14 cellular contexts compared by ENCODE assay signal in genomic region chr2:241116606-241117560, GRCh38. TPM values are rescaled to one million over a fixed set of nuclear protein-coding genes. Genes with fewer than 3 reads are reported as not detected.
DNase-seq lines count a peak whose midpoint lies in the region; ATAC-seq and TF ChIP-seq lines count a peak whose summit lies in the region.
"Had no signal": no experiment of that assay in that cellular context is flagged by ENCODE, and none has a peak within 500 bp of the region (broad histone marks: within the 10 kb centered on the region; RNA-seq: fewer than 3 reads in every experiment).

No MANE protein-coding gene starts in this region.

- POLR2A ChIA-PET in activated naive CD8-positive, alpha-beta T cell treated with anti-CD3 and anti-CD28 coated beads, Interleukin-2, amount 10 ng/mL, durations not matched to agents 7 days and 5 days (lab: Charles Lee), result no interaction called here
- POLR2A ChIA-PET in naive thymus-derived CD4-positive, alpha-beta T cell (lab: Charles Lee), result no interaction called here

- no peak overlapping the region for H3K4me3 Mint-ChIP-seq in activated naive CD4-positive, alpha-beta T cell treated with anti-CD3 and anti-CD28 coated beads, Interleukin-2, amount 10 ng/mL, durations not matched to agents 7 days and 5 days
- no peak overlapping the region for H3K4me3 Mint-ChIP-seq in activated naive CD8-positive, alpha-beta T cell treated with anti-CD3 and anti-CD28 coated beads, Interleukin-2, amount 10 ng/mL, durations not matched to agents 7 days and 5 days
- H3K4me3 Mint-ChIP-seq in naive thymus-derived CD4-positive, alpha-beta T cell, result no peak overlapping the region
- no peak overlapping the region for H3K4me3 Mint-ChIP-seq in stimulated activated memory B cell treated with anti-CD40 and anti-IgM and Interleukin-4, amounts not matched to agents 10 μg/mL and 1 μg/mL and 100 μg/mL, for 72 hours

- WGBS in gastroesophageal sphincter (ENCODE audit: low coverage in 1 of 2), 2 donors, result 88 to 93% methylated on average over 10 to 29 of the region's 32 CpGs

- CTCF ChIA-PET in activated naive CD4-positive, alpha-beta T cell treated with anti-CD3 and anti-CD28 coated beads, Interleukin-2, amount 10 ng/mL, durations not matched to agents 7 days and 5 days (lab: Charles Lee), result no interaction called here
- CTCF ChIA-PET in naive thymus-derived CD4-positive, alpha-beta T cell (lab: Charles Lee), result interaction anchor here (1.1 kb wide), 1 partner anchor 32 kb away, joined by 3 read pairs; the partner anchor contains the start of gene PASK

- TF ChIP-seq CTCF in gastroesophageal sphincter (IDR thresholded peaks at IDR 0.05), result no peak

- intact Hi-C loops in naive thymus-derived CD4-positive, alpha-beta T cell (cut with micrococcal nuclease), result no loop called here

- TF ChIP-seq POLR2A in gastroesophageal sphincter (IDR thresholded peaks at IDR 0.05), result no peak

- no peak overlapping the region for H3K27ac ChIP-seq in naive thymus-derived CD4-positive, alpha-beta T cell (ENCODE audit: low read depth, low read length)
- H3K27ac ChIP-seq in gastroesophageal sphincter, result no peak overlapping the region
- H3K27ac ChIP-seq: GM23248 had no signal

- no peaks in the 10 kb centered on the region for H3K27me3 Mint-ChIP-seq in activated naive CD4-positive, alpha-beta T cell treated with anti-CD3 and anti-CD28 coated beads, Interleukin-2, amount 10 ng/mL, durations not matched to agents 7 days and 5 days
- no peaks in the 10 kb centered on the region for H3K27me3 Mint-ChIP-seq in activated naive CD8-positive, alpha-beta T cell treated with anti-CD3 and anti-CD28 coated beads, Interleukin-2, amount 10 ng/mL, durations not matched to agents 7 days and 5 days
- H3K27me3 Mint-ChIP-seq in naive thymus-derived CD4-positive, alpha-beta T cell, result no peaks in the 10 kb centered on the region
- H3K27me3 Mint-ChIP-seq in stimulated activated memory B cell treated with anti-CD40 and anti-IgM and Interleukin-4, amounts not matched to agents 10 μg/mL and 1 μg/mL and 100 μg/mL, for 72 hours, result no peaks in the 10 kb centered on the region

- H3K27ac Mint-ChIP-seq in activated naive CD4-positive, alpha-beta T cell treated with anti-CD3 and anti-CD28 coated beads, Interleukin-2, amount 10 ng/mL, durations not matched to agents 7 days and 5 days, result peak overlapping the region; percentile 35
- no peak overlapping the region for H3K27ac Mint-ChIP-seq in activated naive CD8-positive, alpha-beta T cell treated with anti-CD3 and anti-CD28 coated beads, Interleukin-2, amount 10 ng/mL, durations not matched to agents 7 days and 5 days
- peak overlapping the region in 6 of 9 donors; percentile 41 to 85 (median 56) for H3K27ac Mint-ChIP-seq in naive thymus-derived CD4-positive, alpha-beta T cell
- H3K27ac Mint-ChIP-seq in stimulated activated memory B cell treated with anti-CD40 and anti-IgM and Interleukin-4, amounts not matched to agents 10 μg/mL and 1 μg/mL and 100 μg/mL, for 72 hours, result peak overlapping the region; percentile 3
- H3K27ac Mint-ChIP-seq: CD14-positive monocyte had no signal

- peak; percentile 11 for DNase-seq in activated naive CD4-positive, alpha-beta T cell treated with anti-CD3 and anti-CD28 coated beads, Interleukin-2, amount 10 ng/mL, durations not matched to agents 7 days and 5 days
- no peak for DNase-seq in activated naive CD4-positive, alpha-beta T cell (lab: John Stamatoyannopoulos, UW)
- peak; percentile 20 for DNase-seq in activated naive CD8-positive, alpha-beta T cell treated with anti-CD3 and anti-CD28 coated beads, Interleukin-2, amount 10 ng/mL, durations not matched to agents 7 days and 5 days
- no peak for DNase-seq in naive thymus-derived CD4-positive, alpha-beta T cell
- no peak for DNase-seq in effector CD4-positive, alpha-beta T cell
- DNase-seq: Calu3, GM23248, NCI-H1417, NCI-H1930, NCI-H526 had no signal

- peaks cover 42% of the 10 kb centered on the region for H3K36me3 Mint-ChIP-seq in activated naive CD4-positive, alpha-beta T cell treated with anti-CD3 and anti-CD28 coated beads, Interleukin-2, amount 10 ng/mL, durations not matched to agents 7 days and 5 days
- peaks cover 24% of the 10 kb centered on the region for H3K36me3 Mint-ChIP-seq in activated naive CD8-positive, alpha-beta T cell treated with anti-CD3 and anti-CD28 coated beads, Interleukin-2, amount 10 ng/mL, durations not matched to agents 7 days and 5 days
- peaks cover 15 to 70% (median 50%) of the 10 kb centered on the region in 5 donors for H3K36me3 Mint-ChIP-seq in naive thymus-derived CD4-positive, alpha-beta T cell
- H3K36me3 Mint-ChIP-seq in stimulated activated memory B cell treated with anti-CD40 and anti-IgM and Interleukin-4, amounts not matched to agents 10 μg/mL and 1 μg/mL and 100 μg/mL, for 72 hours, result peaks cover 82% of the 10 kb centered on the region

- H3K27me3 ChIP-seq in naive thymus-derived CD4-positive, alpha-beta T cell (ENCODE audit: control insufficient read depth in 2 of 2, insufficient read depth in 2 of 2, low read length in 2 of 2), result no peaks in the 10 kb centered on the region
- no peaks in the 10 kb centered on the region for H3K27me3 ChIP-seq in gastroesophageal sphincter

- peaks cover 0 to 2% of the 10 kb centered on the region in 2 donors for H3K4me1 ChIP-seq in naive thymus-derived CD4-positive, alpha-beta T cell (ENCODE audit: control insufficient read depth in 2 of 2, insufficient read depth in 2 of 2, low read length in 2 of 2)
- no peaks in the 10 kb centered on the region for H3K4me1 ChIP-seq in gastroesophageal sphincter

- peaks cover 11% of the 10 kb centered on the region for H3K4me1 Mint-ChIP-seq in activated naive CD4-positive, alpha-beta T cell treated with anti-CD3 and anti-CD28 coated beads, Interleukin-2, amount 10 ng/mL, durations not matched to agents 7 days and 5 days
- peaks cover 11% of the 10 kb centered on the region for H3K4me1 Mint-ChIP-seq in activated naive CD8-positive, alpha-beta T cell treated with anti-CD3 and anti-CD28 coated beads, Interleukin-2, amount 10 ng/mL, durations not matched to agents 7 days and 5 days
- H3K4me1 Mint-ChIP-seq in naive thymus-derived CD4-positive, alpha-beta T cell, result peaks cover 0 to 17% (median 10%) of the 10 kb centered on the region in 7 donors
- peaks cover 40% of the 10 kb centered on the region for H3K4me1 Mint-ChIP-seq in stimulated activated memory B cell treated with anti-CD40 and anti-IgM and Interleukin-4, amounts not matched to agents 10 μg/mL and 1 μg/mL and 100 μg/mL, for 72 hours
- H3K4me1 Mint-ChIP-seq: CD14-positive monocyte had no signal

- H3K9me3 Mint-ChIP-seq in activated naive CD4-positive, alpha-beta T cell treated with anti-CD3 and anti-CD28 coated beads, Interleukin-2, amount 10 ng/mL, durations not matched to agents 7 days and 5 days, result no peaks in the 10 kb centered on the region
- H3K9me3 Mint-ChIP-seq in activated naive CD8-positive, alpha-beta T cell treated with anti-CD3 and anti-CD28 coated beads, Interleukin-2, amount 10 ng/mL, durations not matched to agents 7 days and 5 days, result no peaks in the 10 kb centered on the region
- H3K9me3 Mint-ChIP-seq in naive thymus-derived CD4-positive, alpha-beta T cell, result peaks cover 0 to 3% (median 0%) of the 10 kb centered on the region in 11 donors
- peaks cover 4% of the 10 kb centered on the region for H3K9me3 Mint-ChIP-seq in stimulated activated memory B cell treated with anti-CD40 and anti-IgM and Interleukin-4, amounts not matched to agents 10 μg/mL and 1 μg/mL and 100 μg/mL, for 72 hours

- no peaks in the 10 kb centered on the region for H3K9me3 ChIP-seq in naive thymus-derived CD4-positive, alpha-beta T cell (ENCODE audit: control insufficient read depth in 2 of 3, low read length in 3 of 3)
- no peaks in the 10 kb centered on the region for H3K9me3 ChIP-seq in gastroesophageal sphincter

- H3K36me3 ChIP-seq in naive thymus-derived CD4-positive, alpha-beta T cell (ENCODE audit: control insufficient read depth in 2 of 3, insufficient read depth in 3 of 3, low read length in 3 of 3), result peaks cover 0 to 5% (median 0%) of the 10 kb centered on the region in 3 experiments
- no peaks in the 10 kb centered on the region for H3K36me3 ChIP-seq in gastroesophageal sphincter

- TF ChIP-seq EP300 in gastroesophageal sphincter (IDR thresholded peaks at IDR 0.05), result no peak

- no peak for ATAC-seq in activated naive CD8-positive, alpha-beta T cell treated with anti-CD3 and anti-CD28 coated beads, Interleukin-2, amount 10 ng/mL, durations not matched to agents 7 days and 5 days (ENCODE audit: low read depth)
- no peak for ATAC-seq in naive thymus-derived CD4-positive, alpha-beta T cell
- ATAC-seq in stimulated activated memory B cell treated with anti-CD40 and anti-IgM and Interleukin-4, amounts not matched to agents 10 μg/mL and 1 μg/mL and 100 μg/mL, for 72 hours, result no peak
- ATAC-seq in gastroesophageal sphincter, result no peak
- no peak for ATAC-seq in GM21619 (IDR thresholded peaks at IDR 0.05; ENCODE audit: unreplicated experiment)

- no peak overlapping the region for H3K4me3 ChIP-seq in naive thymus-derived CD4-positive, alpha-beta T cell (ENCODE audit: low read length)
- H3K4me3 ChIP-seq in gastroesophageal sphincter, result no peak overlapping the region
- H3K4me3 ChIP-seq: GM23248 had no signal

RNA-seq across cellular contexts. Expression of gene MTERF4, which starts 14.8 kb away (rescaled TPM):
- 10 to 100 TPM; 88.1 to 88.9 TPM for total RNA-seq in activated naive CD8-positive, alpha-beta T cell treated with anti-CD3 and anti-CD28 coated beads, Interleukin-2, amount 10 ng/mL, durations not matched to agents 7 days and 5 days
- 100 to 1,000 TPM in 2 of 5 experiments, 10 to 100 TPM in 3; 45.3 to 214 (median 91.8) TPM for total RNA-seq in naive thymus-derived CD4-positive, alpha-beta T cell
- polyA plus RNA-seq in naive thymus-derived CD4-positive, alpha-beta T cell, result 10 to 100 TPM; 73.1 to 82.3 TPM
- 10 to 100 TPM; 27.1 to 33.0 (median 32.1) TPM for total RNA-seq in gastroesophageal sphincter

RNA-seq across cellular contexts. Expression of gene PASK, which starts 32.4 kb away (rescaled TPM):
- 100 to 1,000 TPM; 132 to 153 TPM for total RNA-seq in activated naive CD8-positive, alpha-beta T cell treated with anti-CD3 and anti-CD28 coated beads, Interleukin-2, amount 10 ng/mL, durations not matched to agents 7 days and 5 days
- total RNA-seq in naive thymus-derived CD4-positive, alpha-beta T cell, result 100 to 1,000 TPM in 3 of 5 experiments, 10 to 100 TPM in 2; 72.0 to 160 (median 127) TPM
- 10 to 100 TPM; 15.0 to 25.3 TPM for polyA plus RNA-seq in naive thymus-derived CD4-positive, alpha-beta T cell
- total RNA-seq in gastroesophageal sphincter, result 1 to 10 TPM; 1.6 to 6.5 (median 4.4) TPM

RNA-seq across cellular contexts. Expression of gene PPP1R7, which starts 33.4 kb away (rescaled TPM):
- total RNA-seq in activated naive CD8-positive, alpha-beta T cell treated with anti-CD3 and anti-CD28 coated beads, Interleukin-2, amount 10 ng/mL, durations not matched to agents 7 days and 5 days, result 10 to 100 TPM; 78.8 to 84.6 TPM
- 100 to 1,000 TPM in 1 of 5 experiments, 10 to 100 TPM in 4; 39.2 to 105 (median 55.3) TPM for total RNA-seq in naive thymus-derived CD4-positive, alpha-beta T cell
- 100 to 1,000 TPM; 110 to 122 TPM for polyA plus RNA-seq in naive thymus-derived CD4-positive, alpha-beta T cell
- 10 to 100 TPM; 62.3 to 90.7 (median 73.3) TPM for total RNA-seq in gastroesophageal sphincter

Comparison
In these comparisons a context has a peak if more than half of its experiments do, and no peak if none do; other contexts are left out.
1. DNase-seq: peak in activated naive CD4-positive, alpha-beta T cell treated with anti-CD3 and anti-CD28 coated beads, Interleukin-2, amount 10 ng/mL, durations not matched to agents 7 days and 5 days (single experiment) and activated naive CD8-positive, alpha-beta T cell treated with anti-CD3 and anti-CD28 coated beads, Interleukin-2, amount 10 ng/mL, durations not matched to agents 7 days and 5 days (single experiment); none in activated naive CD4-positive, alpha-beta T cell (0 of 4), naive thymus-derived CD4-positive, alpha-beta T cell (0 of 9) and effector CD4-positive, alpha-beta T cell (single experiment).
2. RNA of gene PASK, which starts 32.4 kb away (total RNA-seq): 132 to 153 TPM in activated naive CD8-positive, alpha-beta T cell treated with anti-CD3 and anti-CD28 coated beads, Interleukin-2, amount 10 ng/mL, durations not matched to agents 7 days and 5 days and 72.0 to 160 TPM in naive thymus-derived CD4-positive, alpha-beta T cell; 1.6 to 6.5 TPM in gastroesophageal sphincter; every median in the first group is over 4 times any median in the second.